1 cellular context compared by ENCODE assay signal in genomic region chr1:40849801-40850592, GRCh38.
A peak's percentile ranks its signal among the peaks of the same experiment; 100 is the strongest.
TF ChIP-seq lines count a peak whose summit lies in the region.

No MANE protein-coding gene starts in this region.

TF ChIP-seq in K562, 482 proteins besides CTCF, POLR2A, EP300 and RAD21 (continued from another document and continues in another):
- peak; percentile 87 for TF ChIP-seq DEAF1 (CRISPR knock-in tag; IDR thresholded peaks at IDR 0.05)
- peak; percentile 57 for TF ChIP-seq CREM (IDR thresholded peaks at IDR 0.05; ENCODE audit: low read depth)
- peak; percentile 53 for TF ChIP-seq JUND (IDR thresholded peaks at IDR 0.05; ENCODE audit: borderline replicate concordance, low read depth, low read length)
- no peak for TF ChIP-seq JUND (tag; IDR thresholded peaks at IDR 0.05; ENCODE audit: borderline replicate concordance, low read depth, low read length)
- no peak for TF ChIP-seq CREB1 (IDR thresholded peaks at IDR 0.05)
- peak; percentile 58; the same call in 1 of the 2 replicates for TF ChIP-seq CREB1 (CRISPR knock-in tag; IDR thresholded peaks at IDR 0.05)
- no peak for TF ChIP-seq RBM17 (IDR thresholded peaks at IDR 0.05; ENCODE audit: borderline replicate concordance, low read depth, low read length)
- TF ChIP-seq MAX (CRISPR knock-in tag; IDR thresholded peaks at IDR 0.05), result 0 out of 2 replicates have a peak, but pooled peaks have one; percentile 20
- no peak for TF ChIP-seq REST (CRISPR knock-in tag; IDR thresholded peaks at IDR 0.05; ENCODE audit: low read depth)
- 0 out of 4 replicates have a peak, but pooled peaks of 1 of the 2 experiments have one; percentile 26 for TF ChIP-seq ARNT (IDR thresholded peaks at IDR 0.05)
- TF ChIP-seq KDM2B (CRISPR knock-in tag; IDR thresholded peaks at IDR 0.05), result no peak
- no peak for TF ChIP-seq AFF4 (CRISPR knock-in tag; IDR thresholded peaks at IDR 0.05)
- no peak for TF ChIP-seq EWSR1 (IDR thresholded peaks at IDR 0.05; ENCODE audit: borderline replicate concordance, low read depth, partially characterized antibody)
- TF ChIP-seq RB1 (IDR thresholded peaks at IDR 0.05; ENCODE audit: low read depth), result 0 out of 2 replicates have a peak, but pooled peaks have one; percentile 44
- no peak for TF ChIP-seq POLR2H (tag; IDR thresholded peaks at IDR 0.05; ENCODE audit: low read depth)
- TF ChIP-seq TFAM (CRISPR knock-in tag; conservative IDR thresholded peaks at IDR 0.05), result no peak
- TF ChIP-seq BACH1 (tag; IDR thresholded peaks at IDR 0.05), result no peak
- 0 out of 2 replicates have a peak, but pooled peaks have one; percentile 68 for TF ChIP-seq STAT6 (CRISPR knock-in tag; IDR thresholded peaks at IDR 0.05)
- no peak for TF ChIP-seq TAF15 (IDR thresholded peaks at IDR 0.05; ENCODE audit: low read depth, low read length)
- no peak for TF ChIP-seq NCOA1 (IDR thresholded peaks at IDR 0.05; ENCODE audit: low read depth)
- TF ChIP-seq ZBTB2 (IDR thresholded peaks at IDR 0.05), result no peak
- peak; percentile 72 for TF ChIP-seq TFAP4 (CRISPR knock-in tag; IDR thresholded peaks at IDR 0.05; ENCODE audit: borderline replicate concordance)
- TF ChIP-seq MECOM (CRISPR knock-in tag; IDR thresholded peaks at IDR 0.05), result 0 out of 2 replicates have a peak, but pooled peaks have one; percentile 7
- TF ChIP-seq SMARCA5 (IDR thresholded peaks at IDR 0.05), result no peak; the same call in 1 of the 2 replicates
- no peak for TF ChIP-seq ETV5 (CRISPR knock-in tag; IDR thresholded peaks at IDR 0.05; ENCODE audit: low read depth)
- TF ChIP-seq ATF7 (IDR thresholded peaks at IDR 0.05), result no peak
- no peak for TF ChIP-seq CHAMP1 (IDR thresholded peaks at IDR 0.05)
- TF ChIP-seq SMC3 (conservative IDR thresholded peaks at IDR 0.05; ENCODE audit: insufficient read depth, low read depth, low read length), result peak; percentile 94
- no peak for TF ChIP-seq ZNF436 (CRISPR knock-in tag; IDR thresholded peaks at IDR 0.05)
- no peak for TF ChIP-seq ATF1 (CRISPR knock-in tag; IDR thresholded peaks at IDR 0.05)
- TF ChIP-seq ATF1 (tag; IDR thresholded peaks at IDR 0.05), result 0 out of 2 replicates have a peak, but pooled peaks have one; percentile 28
- TF ChIP-seq PML (IDR thresholded peaks at IDR 0.05; ENCODE audit: low read length), result no peak
- TF ChIP-seq ZFP91 (CRISPR knock-in tag; IDR thresholded peaks at IDR 0.05), result no peak
- TF ChIP-seq HES1 (IDR thresholded peaks at IDR 0.05; ENCODE audit: low read depth), result no peak
- no peak for TF ChIP-seq ARHGAP35 (IDR thresholded peaks at IDR 0.05; ENCODE audit: partially characterized antibody)
- TF ChIP-seq SOX6 (IDR thresholded peaks at IDR 0.05), result 0 out of 2 replicates have a peak, but pooled peaks have one; percentile 13
- TF ChIP-seq STAG1 (CRISPR knock-in tag; IDR thresholded peaks at IDR 0.05; ENCODE audit: borderline replicate concordance), result peak; percentile 94
- TF ChIP-seq CCNT2 (IDR thresholded peaks at IDR 0.05; ENCODE audit: borderline replicate concordance, extremely low read depth, insufficient read length, low read depth, low read length), result no peak
- TF ChIP-seq CEBPB (tag; IDR thresholded peaks at IDR 0.05), result 0 out of 2 replicates have a peak, but pooled peaks have one; percentile 19
- no peak for TF ChIP-seq SIRT6 (IDR thresholded peaks at IDR 0.05; ENCODE audit: low read depth, low read length)
- no peak for TF ChIP-seq ZBTB1 (CRISPR knock-in tag; IDR thresholded peaks at IDR 0.05; ENCODE audit: borderline replicate concordance, low read depth)
